Comparison of ENCODE assay signal across 8 cellular contexts in genomic region chr15:44584162-44584749, GRCh38. TPM values are rescaled to one million over a fixed set of nuclear protein-coding genes. Genes with fewer than 3 reads are reported as not detected.
DNase-seq lines count a peak whose midpoint lies in the region; ATAC-seq and TF ChIP-seq lines count a peak whose summit lies in the region.

No MANE protein-coding gene starts in this region.

- no peak overlapping the region for H3K9ac ChIP-seq in parathyroid adenoma

- H3K27ac ChIP-seq in parathyroid adenoma: no peak overlapping the region
- H3K27ac ChIP-seq in coronary artery: no peak overlapping the region

- peak; percentile 97 for ATAC-seq in activated CD4-positive, alpha-beta T cell treated with anti-CD3 and anti-CD28 coated beads for 36 hours
- peak; percentile 84 for ATAC-seq in effector memory CD8-positive, alpha-beta T cell (replicated peaks)
- ATAC-seq in HG02759 (IDR thresholded peaks at IDR 0.05; ENCODE audit: unreplicated experiment): no peak

- H3K27me3 ChIP-seq in parathyroid adenoma (ENCODE audit: control insufficient read depth, insufficient read depth, low read length): no peaks in the 10 kb centered on the region

- intact Hi-C loops in activated CD4-positive, alpha-beta T cell treated with anti-CD3 and anti-CD28 coated beads for 36 hours (cut with DNase I, micrococcal nuclease): loop anchor here in 1 of 2 experiments (1.0 to 5.0 kb wide), 3 partner anchors 154 to 453 kb away; no protein-coding TSS in a partner anchor

- H3K27ac Mint-ChIP-seq in activated CD4-positive, alpha-beta T cell treated with anti-CD3 and anti-CD28 coated beads for 36 hours: no peak overlapping the region
- peak overlapping the region; percentile 53 to 67 for H3K27ac Mint-ChIP-seq in effector memory CD8-positive, alpha-beta T cell

- H3K36me3 ChIP-seq in parathyroid adenoma (ENCODE audit: control insufficient read depth, insufficient read depth, low read length): no peaks in the 10 kb centered on the region

- no peaks in the 10 kb centered on the region for H3K27me3 Mint-ChIP-seq in activated CD4-positive, alpha-beta T cell treated with anti-CD3 and anti-CD28 coated beads for 36 hours
- H3K27me3 Mint-ChIP-seq in effector memory CD8-positive, alpha-beta T cell: no peaks in the 10 kb centered on the region

- CTCF ChIA-PET in activated CD4-positive, alpha-beta T cell treated with anti-CD3 and anti-CD28 coated beads for 36 hours (lab: Charles Lee): interaction anchor here (0.6 to 11.6 kb wide), 20 partner anchors 9 to 230 kb away, joined by 3 to 113 read pairs (median 4); partner anchors contain the start of genes SPG11 and TRIM69

- POLR2A ChIA-PET in activated CD4-positive, alpha-beta T cell treated with anti-CD3 and anti-CD28 coated beads for 36 hours (lab: Charles Lee): no interaction called here

- H3K4me2 ChIP-seq in parathyroid adenoma (ENCODE audit: low read length): no peak overlapping the region

- DNase-seq in DMS53 (lab: John Stamatoyannopoulos, UW) (peak; percentile 67), KBM-7 (peak; percentile 65), coronary artery (ENCODE audit: low spot score) (no peak), middle frontal gyrus (ENCODE audit: extremely low spot score, low spot score) (no peak)
- DNase-seq in activated CD4-positive, alpha-beta T cell treated with anti-CD3 and anti-CD28 coated beads for 36 hours: peak; percentile 81
- peak; percentile 35 to 49 (median 42) for DNase-seq in effector memory CD8-positive, alpha-beta T cell

- peaks cover 41% of the 10 kb centered on the region for H3K36me3 Mint-ChIP-seq in activated CD4-positive, alpha-beta T cell treated with anti-CD3 and anti-CD28 coated beads for 36 hours (ENCODE audit: low read depth)
- peaks cover 75% of the 10 kb centered on the region for H3K36me3 Mint-ChIP-seq in effector memory CD8-positive, alpha-beta T cell (ENCODE audit: insufficient read depth)

- peaks cover 6% of the 10 kb centered on the region for H3K4me1 Mint-ChIP-seq in activated CD4-positive, alpha-beta T cell treated with anti-CD3 and anti-CD28 coated beads for 36 hours
- peaks cover 3 to 14% of the 10 kb centered on the region in 2 donors for H3K4me1 Mint-ChIP-seq in effector memory CD8-positive, alpha-beta T cell (ENCODE audit: low read depth in 2 of 2)

- no peak overlapping the region for H2AFZ ChIP-seq in parathyroid adenoma

- H3K79me2 ChIP-seq in parathyroid adenoma: no peaks in the 10 kb centered on the region

- H3K4me1 ChIP-seq in parathyroid adenoma: no peaks in the 10 kb centered on the region

- in situ Hi-C loops in KBM-7 (cut with MboI; ENCODE audit: low pct_unique_long_range_greater_than_20kb, low sequenced_read_pairs): loop anchor here (25.0 kb wide), 1 partner anchor 153 kb away; the partner anchor contains the start of gene TRIM69

- no peak overlapping the region for H3K4me3 Mint-ChIP-seq in activated CD4-positive, alpha-beta T cell treated with anti-CD3 and anti-CD28 coated beads for 36 hours
- no peak overlapping the region for H3K4me3 Mint-ChIP-seq in effector memory CD8-positive, alpha-beta T cell

- no peaks in the 10 kb centered on the region for H3K9me3 Mint-ChIP-seq in activated CD4-positive, alpha-beta T cell treated with anti-CD3 and anti-CD28 coated beads for 36 hours (ENCODE audit: low read depth)
- H3K9me3 Mint-ChIP-seq in effector memory CD8-positive, alpha-beta T cell: no peaks in the 10 kb centered on the region

- TF ChIP-seq CTCF in parathyroid adenoma (IDR thresholded peaks at IDR 0.05) (peak; percentile 22), coronary artery (IDR thresholded peaks at IDR 0.05) (no peak)

- H3K9me3 ChIP-seq in parathyroid adenoma (ENCODE audit: control insufficient read depth, low read length): no peaks in the 10 kb centered on the region

- no peak overlapping the region for H3K4me3 ChIP-seq in parathyroid adenoma (ENCODE audit: low read depth, low read length)
- no peak overlapping the region for H3K4me3 ChIP-seq in coronary artery

RNA-seq across cellular contexts. Expression of gene EIF3J, which starts 47.3 kb away (rescaled TPM):
- total RNA-seq in activated CD4-positive, alpha-beta T cell treated with anti-CD3 and anti-CD28 coated beads for 36 hours: 100 to 1,000 TPM; 106 to 143 TPM

Comparison
In these comparisons a context has a peak if more than half of its experiments do, and no peak if none do; other contexts are left out.
1. DNase-seq: peak in DMS53 (single experiment), KBM-7 (single experiment), activated CD4-positive, alpha-beta T cell treated with anti-CD3 and anti-CD28 coated beads for 36 hours (single experiment) and effector memory CD8-positive, alpha-beta T cell (3 of 3); none in coronary artery (single experiment) and middle frontal gyrus (single experiment).